Comparison of ENCODE assay signal across 8 cellular contexts in the genomic region with DNA sequence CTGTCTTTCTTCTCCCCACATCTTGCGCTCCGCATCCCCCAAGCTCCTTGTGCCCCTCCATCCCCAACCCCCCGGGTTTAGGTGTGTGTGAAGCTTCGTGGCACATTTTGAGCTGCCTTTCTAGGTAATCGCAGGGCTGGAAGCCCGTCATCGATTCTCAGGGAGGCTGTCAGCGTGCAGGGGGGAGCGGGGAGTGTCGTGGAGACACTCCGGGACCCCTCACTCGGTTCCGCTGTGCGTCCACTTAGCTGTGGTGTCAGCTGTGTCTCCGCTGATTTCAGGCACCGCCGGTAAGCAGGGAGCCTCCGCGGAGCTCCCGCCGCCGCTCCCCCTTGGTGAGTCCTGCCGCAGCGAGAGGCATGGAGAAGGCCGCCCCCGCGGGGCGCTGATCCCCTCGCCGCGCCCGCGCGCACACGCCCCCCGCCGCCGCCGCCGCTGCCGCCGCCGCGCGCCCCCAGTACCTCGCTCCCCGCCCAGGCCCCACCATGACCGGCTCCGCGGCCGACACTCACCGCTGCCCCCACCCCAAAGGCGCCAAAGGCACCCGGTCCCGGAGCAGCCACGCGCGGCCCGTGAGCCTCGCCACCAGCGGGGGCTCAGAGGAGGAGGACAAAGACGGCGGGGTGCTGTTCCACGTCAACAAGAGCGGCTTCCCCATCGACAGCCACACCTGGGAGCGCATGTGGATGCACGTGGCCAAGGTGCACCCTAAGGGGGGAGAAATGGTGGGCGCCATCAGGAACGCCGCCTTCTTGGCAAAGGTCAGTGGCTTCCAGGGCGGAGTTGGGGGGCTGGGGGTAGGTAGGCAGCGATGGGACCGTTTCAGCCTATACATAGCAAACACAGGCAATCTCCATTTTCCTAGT. TPM values are rescaled to one million over a fixed set of nuclear protein-coding genes. Genes with fewer than 3 reads are reported as not detected.
DNase-seq lines count a peak whose midpoint lies in the region; ATAC-seq, FAIRE-seq and TF ChIP-seq lines count a peak whose summit lies in the region.

No MANE protein-coding gene starts in this region.

- no peaks in the 10 kb centered on the region for H3K9me3 ChIP-seq in CD8-positive, alpha-beta T cell (ENCODE audit: low read length)
- H3K9me3 ChIP-seq in HEK293 (ENCODE audit: control insufficient read depth, insufficient read depth, low read depth, low read length) (no peaks in the 10 kb centered on the region), ascending aorta (no peaks in the 10 kb centered on the region), transverse colon (no peaks in the 10 kb centered on the region)

- H3K36me3 Mint-ChIP-seq in CD8-positive, alpha-beta T cell, result no peaks in the 10 kb centered on the region

- intact Hi-C loops in CD8-positive, alpha-beta T cell (cut with DNase I, micrococcal nuclease), result no loop called here
- intact Hi-C loops in ascending aorta (cut with DNase I), result no loop called here
- intact Hi-C loops in transverse colon (cut with DNase I; ENCODE audit: low total_unique reads), result no loop called here

- no peak for DNase-seq in CD8-positive, alpha-beta T cell
- DNase-seq in ascending aorta (ENCODE audit: low spot score in 2 of 2) (no peak), left lobe of liver (ENCODE audit: low spot score) (no peak), transverse colon (no peak), dermis blood vessel endothelial cell (no peak), SIG-M5 (lab: John Stamatoyannopoulos, UW) (no peak), D721Med (ENCODE audit: insufficient read length, low spot score) (no peak)

- no peak overlapping the region for H3K4me3 ChIP-seq in CD8-positive, alpha-beta T cell (ENCODE audit: low read depth, low read length)
- H3K4me3 ChIP-seq in HEK293 (ENCODE audit: low read depth, low read length), result peak overlapping the region; percentile 49
- H3K4me3 ChIP-seq in ascending aorta, result peak overlapping the region; percentile 68 to 77
- H3K4me3 ChIP-seq in transverse colon, result peak overlapping the region; percentile 34 to 67 (median 42)

- in situ Hi-C loops in transverse colon (cut with MboI; ENCODE audit: low pct_ligation_motif_present in 1 of 4, low pct_unique_long_range_greater_than_20kb in 1 of 4, low sequenced_read_pairs in 3 of 4), result no loop called here

- peaks cover 7% of the 10 kb centered on the region for H3K4me1 Mint-ChIP-seq in CD8-positive, alpha-beta T cell (ENCODE audit: low read depth)

- TF ChIP-seq POLR2A in transverse colon (IDR thresholded peaks at IDR 0.05), result no peak

- no peak for ATAC-seq in CD8-positive, alpha-beta T cell
- ATAC-seq in left lobe of liver, result peak; percentile 9

- WGBS in transverse colon (ENCODE audit: low coverage in 1 of 2), 2 donors, result 12% methylated on average over 31 of the region's 74 CpGs; no CpG with 5 or more reads in 1 of the 2 donors

- POLR2A ChIA-PET in CD8-positive, alpha-beta T cell (lab: Charles Lee), result no interaction called here
- POLR2A ChIA-PET in HEK293 (lab: Yijun Ruan, JAX), result interaction anchor here (0.8 to 1.2 kb wide), 7 partner anchors 16 to 100 kb away, joined by 3 to 6 read pairs (median 4); a partner anchor contains a TSS

- H3K27me3 ChIP-seq in CD8-positive, alpha-beta T cell (ENCODE audit: insufficient read depth, low read length), result peaks cover 10% of the 10 kb centered on the region
- H3K27me3 ChIP-seq in ascending aorta, result no peaks in the 10 kb centered on the region
- H3K27me3 ChIP-seq in transverse colon, result peaks cover 46% of the 10 kb centered on the region

- peak overlapping the region; percentile 60 for H3K4me3 Mint-ChIP-seq in CD8-positive, alpha-beta T cell

- H3K4me1 ChIP-seq in CD8-positive, alpha-beta T cell (ENCODE audit: insufficient read depth, low read length), result no peaks in the 10 kb centered on the region
- H3K4me1 ChIP-seq in HEK293 (ENCODE audit: control insufficient read depth, insufficient read depth, low read length), result no peaks in the 10 kb centered on the region
- peaks cover 0 to 8% of the 10 kb centered on the region in 2 donors for H3K4me1 ChIP-seq in ascending aorta
- H3K4me1 ChIP-seq in transverse colon, result peaks cover 0 to 31% (median 10%) of the 10 kb centered on the region in 4 donors

- TF ChIP-seq CTCF in CD8-positive, alpha-beta T cell (IDR thresholded peaks at IDR 0.05), result no peak
- TF ChIP-seq CTCF in HEK293 (tag by site-specific recombination; IDR thresholded peaks at IDR 0.05), result no peak; the same call in 1 of the 2 replicates
- TF ChIP-seq CTCF in ascending aorta (IDR thresholded peaks at IDR 0.05), result no peak
- TF ChIP-seq CTCF in transverse colon (IDR thresholded peaks at IDR 0.05), result no peak
- no peak for TF ChIP-seq CTCF in D721Med (IDR thresholded peaks at IDR 0.05; ENCODE audit: insufficient read depth, missing control alignments)

- peaks cover 48% of the 10 kb centered on the region for H3K27me3 Mint-ChIP-seq in CD8-positive, alpha-beta T cell (ENCODE audit: low read depth)

- H3K36me3 ChIP-seq in CD8-positive, alpha-beta T cell (ENCODE audit: insufficient read depth, low read length), result no peaks in the 10 kb centered on the region
- H3K36me3 ChIP-seq in HEK293 (ENCODE audit: control insufficient read depth in 2 of 2, insufficient read depth in 1 of 2, low read length in 2 of 2) (no peaks in the 10 kb centered on the region), ascending aorta (no peaks in the 10 kb centered on the region), transverse colon (no peaks in the 10 kb centered on the region)

- no peak overlapping the region for H3K27ac ChIP-seq in CD8-positive, alpha-beta T cell (ENCODE audit: low read depth, low read length)
- H3K27ac ChIP-seq in HEK293 (ENCODE audit: extremely low read depth, low read depth, low read length) (peak overlapping the region; percentile 28; the same call in 1 of the 2 replicates), ascending aorta (no peak overlapping the region), transverse colon (peak overlapping the region in 1 of 4 donors; percentile 14)

- no peak for FAIRE-seq in D721Med (lab: Jason Lieb, UNC)

- no peak overlapping the region for H3K27ac Mint-ChIP-seq in CD8-positive, alpha-beta T cell

- no peak for TF ChIP-seq EP300 in transverse colon (IDR thresholded peaks at IDR 0.05; ENCODE audit: low read depth)

- CTCF ChIA-PET in CD8-positive, alpha-beta T cell (lab: Charles Lee), result no interaction called here
- CTCF ChIA-PET in HEK293 (lab: Yijun Ruan, JAX), result interaction anchor here (0.7 to 1.2 kb wide), 3 partner anchors 12 to 44 kb away, joined by 3 to 6 read pairs (median 4); no protein-coding TSS in a partner anchor

- no peaks in the 10 kb centered on the region for H3K9me3 Mint-ChIP-seq in CD8-positive, alpha-beta T cell

TF ChIP-seq in HEK293, 187 proteins besides CTCF, POLR2A, EP300 and RAD21 (continues in another document):
- TF ChIP-seq, protein P1, sequence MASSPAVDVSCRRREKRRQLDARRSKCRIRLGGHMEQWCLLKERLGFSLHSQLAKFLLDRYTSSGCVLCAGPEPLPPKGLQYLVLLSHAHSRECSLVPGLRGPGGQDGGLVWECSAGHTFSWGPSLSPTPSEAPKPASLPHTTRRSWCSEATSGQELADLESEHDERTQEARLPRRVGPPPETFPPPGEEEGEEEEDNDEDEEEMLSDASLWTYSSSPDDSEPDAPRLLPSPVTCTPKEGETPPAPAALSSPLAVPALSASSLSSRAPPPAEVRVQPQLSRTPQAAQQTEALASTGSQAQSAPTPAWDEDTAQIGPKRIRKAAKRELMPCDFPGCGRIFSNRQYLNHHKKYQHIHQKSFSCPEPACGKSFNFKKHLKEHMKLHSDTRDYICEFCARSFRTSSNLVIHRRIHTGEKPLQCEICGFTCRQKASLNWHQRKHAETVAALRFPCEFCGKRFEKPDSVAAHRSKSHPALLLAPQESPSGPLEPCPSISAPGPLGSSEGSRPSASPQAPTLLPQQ (tag by site-specific recombination; IDR thresholded peaks at IDR 0.05), result no peak
- TF ChIP-seq YY2 (tag by site-specific recombination; IDR thresholded peaks at IDR 0.05) (no peak), ZNF747 (tag by site-specific recombination; IDR thresholded peaks at IDR 0.05) (no peak), ZNF214 (tag by site-specific recombination; IDR thresholded peaks at IDR 0.05; ENCODE audit: borderline replicate concordance) (no peak), ZNF596 (tag by site-specific recombination; IDR thresholded peaks at IDR 0.05) (no peak), GLIS1 (tag by site-specific recombination; IDR thresholded peaks at IDR 0.05) (peak; percentile 47; the same call in 1 of the 2 replicates), ZNF391 (tag by site-specific recombination; IDR thresholded peaks at IDR 0.05; ENCODE audit: borderline replicate concordance, low read depth) (no peak), ZFP37 (tag by site-specific recombination; IDR thresholded peaks at IDR 0.05) (no peak), ZNF16 (tag by site-specific recombination; IDR thresholded peaks at IDR 0.05; ENCODE audit: low read depth) (no peak), KLF7 (tag by site-specific recombination; IDR thresholded peaks at IDR 0.05; ENCODE audit: borderline replicate concordance) (no peak), ZEB2 (tag by site-specific recombination; IDR thresholded peaks at IDR 0.05) (no peak), SCRT1 (tag by site-specific recombination; IDR thresholded peaks at IDR 0.05; ENCODE audit: borderline replicate concordance) (no peak)
- TF ChIP-seq, protein P2, sequence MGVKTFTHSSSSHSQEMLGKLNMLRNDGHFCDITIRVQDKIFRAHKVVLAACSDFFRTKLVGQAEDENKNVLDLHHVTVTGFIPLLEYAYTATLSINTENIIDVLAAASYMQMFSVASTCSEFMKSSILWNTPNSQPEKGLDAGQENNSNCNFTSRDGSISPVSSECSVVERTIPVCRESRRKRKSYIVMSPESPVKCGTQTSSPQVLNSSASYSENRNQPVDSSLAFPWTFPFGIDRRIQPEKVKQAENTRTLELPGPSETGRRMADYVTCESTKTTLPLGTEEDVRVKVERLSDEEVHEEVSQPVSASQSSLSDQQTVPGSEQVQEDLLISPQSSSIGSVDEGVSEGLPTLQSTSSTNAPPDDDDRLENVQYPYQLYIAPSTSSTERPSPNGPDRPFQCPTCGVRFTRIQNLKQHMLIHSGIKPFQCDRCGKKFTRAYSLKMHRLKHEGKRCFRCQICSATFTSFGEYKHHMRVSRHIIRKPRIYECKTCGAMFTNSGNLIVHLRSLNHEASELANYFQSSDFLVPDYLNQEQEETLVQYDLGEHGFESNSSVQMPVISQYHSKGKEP (tag by site-specific recombination; IDR thresholded peaks at IDR 0.05), result no peak

RNA-seq across cellular contexts. Expression of a gene that starts 0.9 kb away (rescaled TPM):
- total RNA-seq in CD8-positive, alpha-beta T cell, result not detected
- total RNA-seq in ascending aorta (0.11 TPM), left lobe of liver (0.10 TPM), transverse colon (1 to 10 TPM in 2 of 4 donors, not detected in 2; 1.1 to 1.7 TPM), dermis blood vessel endothelial cell (0.17 and 0.19 TPM in 2 replicates)
